3 cellular contexts compared by ENCODE assay signal in genomic region chr5:20056933-20057332, GRCh38.
"Had no signal": no experiment of that assay in that cellular context is flagged by ENCODE, and none has a peak within 500 bp of the region (broad histone marks: within the 10 kb centered on the region; RNA-seq: fewer than 3 reads in every experiment).

No MANE protein-coding gene starts in this region.

- ATAC-seq: GM12878 had no signal

- DNase-seq: GDM1, GF-D8 had no signal

- H3K4me3 ChIP-seq: GM12878 had no signal
